8 cellular contexts compared by ENCODE assay signal in genomic region chr2:57720728-57721627, GRCh38.
DNase-seq lines count a peak whose midpoint lies in the region; ATAC-seq, FAIRE-seq and TF ChIP-seq lines count a peak whose summit lies in the region.

No MANE protein-coding gene starts in this region.

- FAIRE-seq in frontal cortex (lab: Jason Lieb, UNC) = no peak

- no peak for TF ChIP-seq CTCF in omental fat pad (IDR thresholded peaks at IDR 0.05)

- DNase-seq in DMS114 treated with DMSO at 0.1 percent for 48 hours (lab: John Stamatoyannopoulos, UW; ENCODE audit: unreplicated experiment) = peak; percentile 52
- peak; percentile 81 for DNase-seq in NCI-H82 (lab: John Stamatoyannopoulos, UW)
- DNase-seq in activated T-cell treated with anti-CD3 and anti-CD28 coated beads, Interleukin-2, amount 50 U/mL, for 48 hours = peak; percentile 38 to 46
- peak; percentile 9 to 25 for DNase-seq in frontal cortex (ENCODE audit: low spot score in 2 of 2)
- DNase-seq in omental fat pad (ENCODE audit: low spot score) = no peak
- no peak for DNase-seq in 8988T

- peak; percentile 100 for ATAC-seq in GM19455 (IDR thresholded peaks at IDR 0.05; ENCODE audit: unreplicated experiment)
- peak; percentile 98 for ATAC-seq in HG03457 (IDR thresholded peaks at IDR 0.05; ENCODE audit: unreplicated experiment)
- peak; percentile 94 for ATAC-seq in omental fat pad (ENCODE audit: low FRiP score)

Comparison
In these comparisons a context has a peak if more than half of its experiments do, and no peak if none do; other contexts are left out.
1. DNase-seq: peak in DMS114 treated with DMSO at 0.1 percent for 48 hours (single experiment), NCI-H82 (single experiment), activated T-cell treated with anti-CD3 and anti-CD28 coated beads, Interleukin-2, amount 50 U/mL, for 48 hours (2 of 2) and frontal cortex (2 of 2); none in omental fat pad (single experiment) and 8988T (single experiment).
2. Peak in every context shown above with its lines, with median percentiles within 50 percentile points of each other: ATAC-seq.